8 cellular contexts compared by ENCODE assay signal in the genomic region with DNA sequence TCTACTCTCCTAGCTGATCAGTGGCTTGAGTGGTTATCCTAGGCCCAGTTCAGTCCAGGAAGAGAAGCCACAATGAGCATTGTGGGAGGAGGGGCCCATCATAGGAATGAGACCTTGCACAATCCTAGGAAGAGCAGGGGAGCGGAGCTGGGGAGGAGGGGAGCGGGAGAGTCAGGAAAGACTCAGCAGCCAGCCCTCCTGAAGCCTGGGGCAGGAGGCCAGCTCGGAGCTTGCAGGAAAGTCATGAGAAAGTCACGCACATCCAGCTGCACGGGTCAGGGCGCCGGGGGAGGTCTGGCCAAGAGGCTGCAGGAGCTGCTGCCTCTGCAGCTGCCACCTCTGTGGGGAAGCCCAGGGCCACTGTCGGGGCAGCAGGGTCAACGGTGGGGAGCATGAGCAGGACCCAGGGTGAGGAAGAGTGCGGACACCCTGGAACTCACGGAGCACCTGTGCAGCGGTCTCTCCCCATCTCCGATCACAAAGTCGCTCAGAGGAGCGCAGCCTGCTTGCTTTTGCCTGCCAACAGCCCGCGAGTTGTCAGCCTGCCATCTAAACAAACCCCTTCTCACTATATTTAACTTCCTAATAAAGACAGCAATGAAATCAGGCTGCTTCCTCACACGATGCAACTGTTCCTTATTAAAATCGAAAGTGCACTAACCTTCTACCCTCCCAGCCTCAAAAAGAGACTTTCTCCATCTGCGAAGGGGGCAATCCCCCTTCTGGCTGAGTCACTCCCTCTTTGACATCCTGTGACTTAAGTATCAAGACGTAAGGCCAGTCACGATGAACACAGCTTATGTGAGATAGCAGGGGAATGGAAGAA. TPM values are rescaled to one million over a fixed set of nuclear protein-coding genes. Genes with fewer than 3 reads are reported as not detected.
DNase-seq lines count a peak whose midpoint lies in the region; ATAC-seq, FAIRE-seq and TF ChIP-seq lines count a peak whose summit lies in the region.

No MANE protein-coding gene starts in this region.

- no peak overlapping the region for H3K27ac Mint-ChIP-seq in H9
- H3K27ac Mint-ChIP-seq in activated T-helper 17 cell treated with anti-CD3 and anti-CD28 coated beads, Interleukin-2, amount 50 U/mL, for 72 hours = no peak overlapping the region
- H3K27ac Mint-ChIP-seq in stimulated activated naive CD8-positive, alpha-beta T cell treated with anti-CD3 and anti-CD28 coated beads, Interleukin-15, amount 100 ng/mL, for 72 hours = peak overlapping the region; percentile 29 to 55

- no peak overlapping the region for H2BK120ac ChIP-seq in H9 (ENCODE audit: low read depth, low read length, poor library complexity, severe bottlenecking)

- no peak overlapping the region for H3K18ac ChIP-seq in H9 (ENCODE audit: insufficient read length, low read depth, low read length)

- no peaks in the 10 kb centered on the region for H3K9me1 ChIP-seq in keratinocyte (ENCODE audit: control insufficient read depth, extremely low read depth, insufficient read depth, low read length)

- DNase-seq in A172 (ENCODE audit: low spot score) = peak; percentile 64
- DNase-seq in H9 = no peak
- no peak for DNase-seq in keratinocyte (ENCODE audit: low read depth, low spot score)
- peak; percentile 32 to 65 for DNase-seq in stimulated activated naive CD8-positive, alpha-beta T cell treated with anti-CD3 and anti-CD28 coated beads, Interleukin-15, amount 100 ng/mL, for 72 hours
- no peak for DNase-seq in NCI-H146 treated with DMSO at 0.1 percent for 48 hours (lab: John Stamatoyannopoulos, UW; ENCODE audit: unreplicated experiment)

- H3K79me2 ChIP-seq in H9 (ENCODE audit: insufficient read depth, low read length) = no peaks in the 10 kb centered on the region
- H3K79me2 ChIP-seq in keratinocyte (ENCODE audit: control insufficient read depth, insufficient read depth, low read length) = no peaks in the 10 kb centered on the region

- no peak overlapping the region for H3K4me3 Mint-ChIP-seq in H9
- H3K4me3 Mint-ChIP-seq in activated T-helper 17 cell treated with anti-CD3 and anti-CD28 coated beads, Interleukin-2, amount 50 U/mL, for 72 hours = no peak overlapping the region
- H3K4me3 Mint-ChIP-seq in stimulated activated naive CD8-positive, alpha-beta T cell treated with anti-CD3 and anti-CD28 coated beads, Interleukin-15, amount 100 ng/mL, for 72 hours = peak overlapping the region; percentile 7 to 37

- H2BK5ac ChIP-seq in H9 (ENCODE audit: insufficient read length, low read length) = no peak overlapping the region

- no peak overlapping the region for H3K9ac ChIP-seq in H9 (ENCODE audit: extremely low read depth, insufficient read length, low read length)
- H3K9ac ChIP-seq in keratinocyte (ENCODE audit: control insufficient read depth, extremely low read depth, insufficient read depth, low read length) = no peak overlapping the region

- peaks cover 0 to 4% of the 10 kb centered on the region in 2 experiments; a peak in 1 of 5 replicates for H3K9me3 Mint-ChIP-seq in H9
- no peaks in the 10 kb centered on the region for H3K9me3 Mint-ChIP-seq in activated T-helper 17 cell treated with anti-CD3 and anti-CD28 coated beads, Interleukin-2, amount 50 U/mL, for 72 hours
- H3K9me3 Mint-ChIP-seq in stimulated activated naive CD8-positive, alpha-beta T cell treated with anti-CD3 and anti-CD28 coated beads, Interleukin-15, amount 100 ng/mL, for 72 hours = no peaks in the 10 kb centered on the region

- no peak overlapping the region for H3T11ph ChIP-seq in H9 (ENCODE audit: low read length)

- H3K23ac ChIP-seq in H9 (ENCODE audit: insufficient read length, low read depth, low read length) = no peak overlapping the region

- H3K4me1 ChIP-seq in H9 (ENCODE audit: insufficient read depth, low read length) = peaks cover 6% of the 10 kb centered on the region; the same call in 1 of the 2 replicates
- H3K4me1 ChIP-seq in keratinocyte (ENCODE audit: control insufficient read depth, extremely low read depth, insufficient read depth, low read length) = no peaks in the 10 kb centered on the region

- H2BK15ac ChIP-seq in H9 (ENCODE audit: low read depth, low read length) = no peak overlapping the region

- H3K4ac ChIP-seq in H9 (ENCODE audit: low read depth, low read length) = no peak overlapping the region

- H3K36me3 ChIP-seq in keratinocyte (ENCODE audit: control insufficient read depth in 2 of 2, extremely low read depth in 1 of 2, insufficient read depth in 2 of 2, low read length in 2 of 2) = no peaks in the 10 kb centered on the region

- no peaks in the 10 kb centered on the region for H3K79me1 ChIP-seq in H9 (ENCODE audit: insufficient read depth, low read depth, low read length, poor library complexity, severe bottlenecking)

- peaks cover 43% of the 10 kb centered on the region for H3K27me3 Mint-ChIP-seq in H9 (ENCODE audit: low read depth)
- H3K27me3 Mint-ChIP-seq in activated T-helper 17 cell treated with anti-CD3 and anti-CD28 coated beads, Interleukin-2, amount 50 U/mL, for 72 hours = peaks cover 17% of the 10 kb centered on the region
- peaks cover 35% of the 10 kb centered on the region for H3K27me3 Mint-ChIP-seq in stimulated activated naive CD8-positive, alpha-beta T cell treated with anti-CD3 and anti-CD28 coated beads, Interleukin-15, amount 100 ng/mL, for 72 hours

- no peak overlapping the region for H4K8ac ChIP-seq in H9 (replicated peaks; ENCODE audit: insufficient read length, low read depth, low read length)

- H3K4me2 ChIP-seq in H9 (ENCODE audit: insufficient read depth, insufficient read length, low read length) = no peak overlapping the region
- peak overlapping the region; percentile 31 for H3K4me2 ChIP-seq in keratinocyte (ENCODE audit: control insufficient read depth, extremely low read depth, insufficient read depth, low read depth, low read length)

- peak overlapping the region; percentile 6; the same call in 1 of the 2 replicates for H3K14ac ChIP-seq in H9 (ENCODE audit: insufficient read depth, low read length)

- peaks cover 21 to 26% of the 10 kb centered on the region in 2 experiments for H3K4me1 Mint-ChIP-seq in H9
- peaks cover 6% of the 10 kb centered on the region for H3K4me1 Mint-ChIP-seq in activated T-helper 17 cell treated with anti-CD3 and anti-CD28 coated beads, Interleukin-2, amount 50 U/mL, for 72 hours
- peaks cover 19% of the 10 kb centered on the region for H3K4me1 Mint-ChIP-seq in stimulated activated naive CD8-positive, alpha-beta T cell treated with anti-CD3 and anti-CD28 coated beads, Interleukin-15, amount 100 ng/mL, for 72 hours

- TF ChIP-seq CTCF in H9 (conservative IDR thresholded peaks at IDR 0.05) = no peak
- no peak for TF ChIP-seq CTCF in keratinocyte (optimal IDR thresholded peaks at IDR 0.05 in 1 of 3, IDR thresholded peaks at IDR 0.05 in 1 of 3, conservative IDR thresholded peaks at IDR 0.05 in 1 of 3; ENCODE audit: extremely low read depth in 1 of 3, insufficient read depth in 2 of 3, low read length in 3 of 3)

- H2AK5ac ChIP-seq in H9 (ENCODE audit: insufficient read length, low read length) = no peak overlapping the region

- H4K91ac ChIP-seq in H9 (ENCODE audit: insufficient read length, low read depth, low read length) = no peak overlapping the region

- WGBS in H9 (ENCODE audit: extremely low coverage, insufficient read length, low lambda C conversion rate) = no CpG with 5 or more reads among the region's 22 CpGs

- no peak overlapping the region for H3K56ac ChIP-seq in H9 (ENCODE audit: insufficient read length, low read depth, low read length)

- H2BK20ac ChIP-seq in H9 (ENCODE audit: low read depth, low read length, poor library complexity, severe bottlenecking) = no peak overlapping the region

- H3K36me3 Mint-ChIP-seq in H9 (ENCODE audit: insufficient read depth in 1 of 3, low read depth in 3 of 3) = no peaks in the 10 kb centered on the region
- H3K36me3 Mint-ChIP-seq in activated T-helper 17 cell treated with anti-CD3 and anti-CD28 coated beads, Interleukin-2, amount 50 U/mL, for 72 hours (ENCODE audit: low read depth) = no peaks in the 10 kb centered on the region

- H3K23me2 ChIP-seq in H9 (ENCODE audit: insufficient read length, low read depth, low read length, poor library complexity, severe bottlenecking) = no peaks in the 10 kb centered on the region

- H3K4me3 ChIP-seq in keratinocyte (ENCODE audit: control insufficient read depth in 2 of 3, extremely low read depth in 1 of 3, insufficient read depth in 2 of 3, low read depth in 1 of 3, low read length in 3 of 3) = peak overlapping the region in 1 of 3 experiments; percentile 31

- no peak overlapping the region for H2BK12ac ChIP-seq in H9 (ENCODE audit: insufficient read length, low read depth, low read length)

- H3K9me3 ChIP-seq in H9 (ENCODE audit: control insufficient read depth, low read depth, low read length) (no peaks in the 10 kb centered on the region), keratinocyte (ENCODE audit: control insufficient read depth, low read depth, low read length) (no peaks in the 10 kb centered on the region)

- ATAC-seq in activated T-helper 17 cell treated with anti-CD3 and anti-CD28 coated beads, Interleukin-2, amount 50 U/mL, for 72 hours (replicated peaks) = peak; percentile 99
- ATAC-seq in stimulated activated naive CD8-positive, alpha-beta T cell treated with anti-CD3 and anti-CD28 coated beads, Interleukin-15, amount 100 ng/mL, for 72 hours = peak; percentile 99
- no peak for ATAC-seq in GM18498 (IDR thresholded peaks at IDR 0.05; ENCODE audit: unreplicated experiment)
- ATAC-seq in HG02642 (IDR thresholded peaks at IDR 0.05; ENCODE audit: poor library complexity, unreplicated experiment) = no peak

- H3K27me3 ChIP-seq in H9 (ENCODE audit: insufficient read depth, low read length) = no peaks in the 10 kb centered on the region
- peaks cover 6% of the 10 kb centered on the region for H3K27me3 ChIP-seq in keratinocyte (ENCODE audit: control insufficient read depth, extremely low read depth, insufficient read depth, low read length)

- dilution Hi-C loops in keratinocyte (cut with MboI; ENCODE audit: extremely low pct_ligation_motif_present, low sequenced_read_pairs) = no loop called here

- H4K5ac ChIP-seq in H9 (ENCODE audit: insufficient read length, low read depth, low read length) = no peak overlapping the region

- H4K20me1 ChIP-seq in H9 (ENCODE audit: control insufficient read depth, insufficient read depth, insufficient read length) = no peaks in the 10 kb centered on the region
- H4K20me1 ChIP-seq in keratinocyte (ENCODE audit: control insufficient read depth, extremely low read depth, insufficient read depth, low read length) = no peaks in the 10 kb centered on the region

- no peak for FAIRE-seq in keratinocyte (lab: Jason Lieb, UNC)

- H2AFZ ChIP-seq in H9 (ENCODE audit: low read length) (no peak overlapping the region), keratinocyte (ENCODE audit: control insufficient read depth, low read length) (no peak overlapping the region)

- H3K27ac ChIP-seq in H9 (ENCODE audit: insufficient read length, low read depth, low read length) (no peak overlapping the region), keratinocyte (ENCODE audit: control insufficient read depth, insufficient read depth, low read length) (no peak overlapping the region)

RNA-seq across cellular contexts. Expression of a gene that starts 52.8 kb away (rescaled TPM):
- 15.8 and 16.6 TPM in 2 replicates for total RNA-seq in A172 (2014; rRNA removed; shearing (Covaris generic))
- 30.8 and 31.1 TPM in 2 replicates for total RNA-seq in H9 (2021)
- total RNA-seq in activated T-helper 17 cell treated with anti-CD3 and anti-CD28 coated beads, Interleukin-2, amount 50 U/mL, for 72 hours = 1 to 10 TPM; 5.8 to 6.3 TPM
- polyA plus RNA-seq in keratinocyte = 5.0 to 7.6 TPM (median 6.7 TPM) in 3 replicates
- polyA plus RNA-seq in keratinocyte (2011; ENCODE audit: low read depth) = 0.91 TPM
- 7.0 and 7.4 TPM in 2 replicates for polyA plus RNA-seq in keratinocyte (2011; cell fraction: cytosol; rRNA removed)
- 8.6 and 8.7 TPM in 2 replicates for polyA plus RNA-seq in keratinocyte (2011; cell fraction: nucleus; rRNA removed)
- 3.5 and 7.6 TPM in 2 replicates for polyA plus RNA-seq in keratinocyte (2012; ENCODE audit: low replicate concordance)
- polyA minus RNA-seq in keratinocyte = 13.0 to 21.0 TPM (median 18.0 TPM) in 3 replicates
- 17.3 TPM for polyA minus RNA-seq in keratinocyte (2011; cell fraction: cytosol; rRNA and poly(A)+ RNA removed)
- 8.8 and 12.1 TPM in 2 replicates for polyA minus RNA-seq in keratinocyte (2011; cell fraction: nucleus; rRNA and poly(A)+ RNA removed)

Comparison
In these comparisons a context has a peak if more than half of its experiments do, and no peak if none do; other contexts are left out.
1. DNase-seq: peak in A172 (single experiment) and stimulated activated naive CD8-positive, alpha-beta T cell treated with anti-CD3 and anti-CD28 coated beads, Interleukin-15, amount 100 ng/mL, for 72 hours (2 of 2); none in H9 (single experiment), keratinocyte (single experiment) and NCI-H146 treated with DMSO at 0.1 percent for 48 hours (single experiment).
2. H3K27ac Mint-ChIP-seq: peak in stimulated activated naive CD8-positive, alpha-beta T cell treated with anti-CD3 and anti-CD28 coated beads, Interleukin-15, amount 100 ng/mL, for 72 hours (2 of 2); none in H9 (0 of 3) and activated T-helper 17 cell treated with anti-CD3 and anti-CD28 coated beads, Interleukin-2, amount 50 U/mL, for 72 hours (single experiment).
3. H3K4me3 Mint-ChIP-seq: peak in stimulated activated naive CD8-positive, alpha-beta T cell treated with anti-CD3 and anti-CD28 coated beads, Interleukin-15, amount 100 ng/mL, for 72 hours (2 of 2); none in H9 (0 of 2) and activated T-helper 17 cell treated with anti-CD3 and anti-CD28 coated beads, Interleukin-2, amount 50 U/mL, for 72 hours (single experiment).
4. ATAC-seq: peak in activated T-helper 17 cell treated with anti-CD3 and anti-CD28 coated beads, Interleukin-2, amount 50 U/mL, for 72 hours (single experiment) and stimulated activated naive CD8-positive, alpha-beta T cell treated with anti-CD3 and anti-CD28 coated beads, Interleukin-15, amount 100 ng/mL, for 72 hours (single experiment); none in GM18498 (single experiment) and HG02642 (single experiment).